Comparison of ENCODE assay signal across 10 cellular contexts in genomic region chr10:74381291-74381885, GRCh38.
"Had no signal": no experiment of that assay in that cellular context is flagged by ENCODE, and none has a peak within 500 bp of the region (broad histone marks: within the 10 kb centered on the region; RNA-seq: fewer than 3 reads in every experiment).

No MANE protein-coding gene starts in this region.

- H3K4me3 ChIP-seq: lower lobe of right lung, sigmoid colon, spleen had no signal

- H3K9me3 Mint-ChIP-seq: T-helper 1 cell treated with Interleukin-12 subunit alpha and Interleukin-12 subunit beta and Interleukin-4 antibody, amounts not matched to agents 30 μg/mL and 1 μg/mL, for 36 hours had no signal

- ATAC-seq: left colon, lower lobe of right lung had no signal

- H3K9ac ChIP-seq: parathyroid adenoma had no signal

- H3K4me3 Mint-ChIP-seq: T-helper 1 cell treated with Interleukin-12 subunit alpha and Interleukin-12 subunit beta and Interleukin-4 antibody, amounts not matched to agents 30 μg/mL and 1 μg/mL, for 36 hours had no signal

- H3K27ac Mint-ChIP-seq: T-helper 1 cell treated with Interleukin-12 subunit alpha and Interleukin-12 subunit beta and Interleukin-4 antibody, amounts not matched to agents 30 μg/mL and 1 μg/mL, for 36 hours had no signal

- H3K27me3 ChIP-seq: neutrophil, sigmoid colon, spleen had no signal

- H3K4me1 ChIP-seq: lower lobe of right lung, parathyroid adenoma, sigmoid colon had no signal

- DNase-seq: activated CD4-positive, alpha-beta T cell treated with anti-CD3 and anti-CD28 coated beads for 48 hours; activated CD8-positive, alpha-beta memory T cell treated with anti-CD3 and anti-CD28 coated beads for 24 hours; left colon; lower lobe of right lung; midbrain; sigmoid colon; spleen had no signal

- H3K9me3 ChIP-seq: lower lobe of right lung, neutrophil, sigmoid colon, spleen had no signal

- H3K27ac ChIP-seq: lower lobe of right lung, neutrophil, parathyroid adenoma, sigmoid colon had no signal

- H3K36me3 ChIP-seq: lower lobe of right lung, neutrophil, sigmoid colon, spleen had no signal

- H3K79me2 ChIP-seq: parathyroid adenoma had no signal

- H2AFZ ChIP-seq: parathyroid adenoma had no signal
